ENCODE assay signal across 16 cellular contexts in genomic region chr15:28895146-28895545, GRCh38. TPM values are rescaled to one million over a fixed set of nuclear protein-coding genes. Genes with fewer than 3 reads are reported as not detected.
DNase-seq lines count a peak whose midpoint lies in the region; ATAC-seq and TF ChIP-seq lines count a peak whose summit lies in the region.
"Had no signal": no experiment of that assay in that cellular context is flagged by ENCODE, and none has a peak within 500 bp of the region (broad histone marks: within the 10 kb centered on the region; RNA-seq: fewer than 3 reads in every experiment).

No MANE protein-coding gene starts in this region.

- H3K36me3 Mint-ChIP-seq in natural killer cell treated with Interleukin-12 subunit alpha and Interleukin-12 subunit beta and Interleukin-15 and Interleukin-18, amount 100 ng/mL, for 72 hours = no peaks in the 10 kb centered on the region
- H3K36me3 Mint-ChIP-seq in natural killer cell = no peaks in the 10 kb centered on the region
- H3K36me3 Mint-ChIP-seq in activated T-cell treated with anti-CD3 and anti-CD28 coated beads, Interleukin-2, amount 50 U/mL, for 4 hours (ENCODE audit: insufficient read depth) = no peaks in the 10 kb centered on the region
- H3K36me3 Mint-ChIP-seq in Caco-2 (ENCODE audit: insufficient read depth, unreplicated experiment) = no peaks in the 10 kb centered on the region
- H3K36me3 Mint-ChIP-seq: CD14-positive monocyte, IgD-negative memory B cell had no signal

- H3K27me3 Mint-ChIP-seq in natural killer cell treated with Interleukin-12 subunit alpha and Interleukin-12 subunit beta and Interleukin-15 and Interleukin-18, amount 100 ng/mL, for 72 hours = no peaks in the 10 kb centered on the region
- H3K27me3 Mint-ChIP-seq in natural killer cell (ENCODE audit: low read depth in 2 of 2) = no peaks in the 10 kb centered on the region
- no peaks in the 10 kb centered on the region for H3K27me3 Mint-ChIP-seq in activated T-cell treated with anti-CD3 and anti-CD28 coated beads, Interleukin-2, amount 50 U/mL, for 4 hours (ENCODE audit: low read depth)
- peaks cover 8% of the 10 kb centered on the region for H3K27me3 Mint-ChIP-seq in Caco-2 (ENCODE audit: insufficient read depth, unreplicated experiment)
- H3K27me3 Mint-ChIP-seq: IgD-negative memory B cell had no signal

- peak; percentile 18 for DNase-seq in natural killer cell treated with Interleukin-12 subunit alpha and Interleukin-12 subunit beta and Interleukin-15 and Interleukin-18, amount 100 ng/mL, for 72 hours (ENCODE audit: low spot score)
- no peak for DNase-seq in natural killer cell
- peak in 1 of 10 donors; percentile 40 for DNase-seq in dorsolateral prefrontal cortex
- DNase-seq in posterior vena cava (ENCODE audit: low spot score) = peak; percentile 55
- DNase-seq in NCI-H748 (lab: John Stamatoyannopoulos, UW; ENCODE audit: unreplicated experiment) = no peak
- DNase-seq in activated T-cell treated with anti-CD3 and anti-CD28 coated beads, Interleukin-2, amount 50 U/mL, for 4 hours = no peak
- no peak for DNase-seq in Caco-2
- no peak for DNase-seq in foreskin melanocyte
- DNase-seq: CD8-positive, alpha-beta T cell; DMS53 had no signal

- H3K4me1 Mint-ChIP-seq in natural killer cell treated with Interleukin-12 subunit alpha and Interleukin-12 subunit beta and Interleukin-15 and Interleukin-18, amount 100 ng/mL, for 72 hours (ENCODE audit: low read depth in 2 of 2) = peaks cover 34% of the 10 kb centered on the region in 2 donors
- H3K4me1 Mint-ChIP-seq in natural killer cell (peaks cover 44 to 63% of the 10 kb centered on the region in 2 donors), Caco-2 (ENCODE audit: low read depth, unreplicated experiment) (no peaks in the 10 kb centered on the region)
- H3K4me1 Mint-ChIP-seq in activated T-cell treated with anti-CD3 and anti-CD28 coated beads, Interleukin-2, amount 50 U/mL, for 4 hours (ENCODE audit: low read depth) = peaks cover 56% of the 10 kb centered on the region
- H3K4me1 Mint-ChIP-seq: IgD-negative memory B cell had no signal

- no peaks in the 10 kb centered on the region for H3K36me3 ChIP-seq in Caco-2 (ENCODE audit: control insufficient read depth, insufficient read depth, low read length)

- H3K9me3 Mint-ChIP-seq in natural killer cell treated with Interleukin-12 subunit alpha and Interleukin-12 subunit beta and Interleukin-15 and Interleukin-18, amount 100 ng/mL, for 72 hours = no peaks in the 10 kb centered on the region
- H3K9me3 Mint-ChIP-seq in natural killer cell (no peaks in the 10 kb centered on the region), Caco-2 (ENCODE audit: unreplicated experiment) (no peaks in the 10 kb centered on the region)
- H3K9me3 Mint-ChIP-seq in activated T-cell treated with anti-CD3 and anti-CD28 coated beads, Interleukin-2, amount 50 U/mL, for 4 hours = no peaks in the 10 kb centered on the region
- H3K9me3 Mint-ChIP-seq: CD8-positive, alpha-beta T cell had no signal

- H3K4me3 ChIP-seq in dorsolateral prefrontal cortex (peak overlapping the region in 26 of 59 donors; percentile 1 to 48 (median 26)), Caco-2 (ENCODE audit: low read depth, low read length) (no peak overlapping the region)
- H3K4me3 ChIP-seq: GM12878 had no signal

- BruUV-seq in Caco-2 (replicated peaks; lab: Mats Ljungman, UMichigan) = no TSS peak

- CTCF ChIA-PET in Caco-2 (lab: Charles Lee) = no interaction called here

- H3K9me3 ChIP-seq in Caco-2 = no peaks in the 10 kb centered on the region; the same call in 1 of the 2 replicates

- no peak overlapping the region for H3K4me3 Mint-ChIP-seq in natural killer cell treated with Interleukin-12 subunit alpha and Interleukin-12 subunit beta and Interleukin-15 and Interleukin-18, amount 100 ng/mL, for 72 hours
- H3K4me3 Mint-ChIP-seq in natural killer cell (no peak overlapping the region), Caco-2 (ENCODE audit: unreplicated experiment) (no peak overlapping the region)
- no peak overlapping the region for H3K4me3 Mint-ChIP-seq in activated T-cell treated with anti-CD3 and anti-CD28 coated beads, Interleukin-2, amount 50 U/mL, for 4 hours
- H3K4me3 Mint-ChIP-seq: CD14-positive monocyte had no signal

- H3K4me1 ChIP-seq in Caco-2 = no peaks in the 10 kb centered on the region

- no peaks in the 10 kb centered on the region for H3K27me3 ChIP-seq in dorsolateral prefrontal cortex
- no peaks in the 10 kb centered on the region for H3K27me3 ChIP-seq in Caco-2 (replicated peaks; ENCODE audit: control insufficient read depth, insufficient read depth, low read length)

- ATAC-seq in natural killer cell treated with Interleukin-12 subunit alpha and Interleukin-12 subunit beta and Interleukin-15 and Interleukin-18, amount 100 ng/mL, for 72 hours = no peak
- no peak for ATAC-seq in natural killer cell
- no peak for ATAC-seq in activated T-cell treated with anti-CD3 and anti-CD28 coated beads, Interleukin-2, amount 50 U/mL, for 4 hours
- ATAC-seq: CD8-positive, alpha-beta T cell; GM12878 had no signal

- POLR2A ChIA-PET in Caco-2 (lab: Charles Lee) = no interaction called here

- peak overlapping the region in 53 of 59 donors; percentile 2 to 88 (median 75) for H3K27ac ChIP-seq in dorsolateral prefrontal cortex
- H3K27ac ChIP-seq: 22Rv1 had no signal

- no peak overlapping the region for H3K27ac Mint-ChIP-seq in natural killer cell treated with Interleukin-12 subunit alpha and Interleukin-12 subunit beta and Interleukin-15 and Interleukin-18, amount 100 ng/mL, for 72 hours
- H3K27ac Mint-ChIP-seq in natural killer cell (no peak overlapping the region), Caco-2 (ENCODE audit: unreplicated experiment) (no peak overlapping the region)
- H3K27ac Mint-ChIP-seq: IgD-negative memory B cell had no signal

- TF ChIP-seq CTCF in natural killer cell (IDR thresholded peaks at IDR 0.05) (no peak), dorsolateral prefrontal cortex (IDR thresholded peaks at IDR 0.05 in 54 of 56, conservative IDR thresholded peaks at IDR 0.05 in 2 of 56; ENCODE audit: low read depth in 1 of 56, partially characterized antibody in 56 of 56) (no peak), Caco-2 (IDR thresholded peaks at IDR 0.05; ENCODE audit: insufficient read depth in 1 of 2, low read depth in 1 of 2, low read length in 1 of 2, severe bottlenecking in 1 of 2, unreplicated experiment in 1 of 2) (no peak)

- intact Hi-C loops in natural killer cell (cut with micrococcal nuclease) (no loop called here), dorsolateral prefrontal cortex (cut with DNase I) (loop anchor here in 1 of 2 donors (5.0 kb wide), 1 partner anchor 37 kb away; no protein-coding TSS in a partner anchor), posterior vena cava (cut with DNase I) (no loop called here), Caco-2 (cut with micrococcal nuclease; ENCODE audit: unreplicated experiment) (no loop called here)

RNA-seq across cellular contexts. Expression of gene APBA2, which starts 9.4 kb away (rescaled TPM):
- total RNA-seq in natural killer cell treated with Interleukin-12 subunit alpha and Interleukin-12 subunit beta and Interleukin-15 and Interleukin-18, amount 100 ng/mL, for 72 hours = 10 to 100 TPM in 1 of 2 donors, 1 to 10 TPM in 1; 6.0 to 19.4 TPM
- total RNA-seq in natural killer cell = 100 to 1,000 TPM in 1 of 3 donors, 10 to 100 TPM in 2; 96.4 to 119 (median 97.9) TPM
- 100 to 1,000 TPM in 118 of 120 experiments, 10 to 100 TPM in 2; 90.7 to 210 (median 166) TPM for total RNA-seq in dorsolateral prefrontal cortex
- total RNA-seq in posterior vena cava = 1 to 10 TPM; 2.7 to 4.0 TPM
- 10 to 100 TPM; 11.0 to 14.7 (median 14.5) TPM for total RNA-seq in activated T-cell treated with anti-CD3 and anti-CD28 coated beads, Interleukin-2, amount 50 U/mL, for 4 hours
- total RNA-seq in Caco-2 (2022) = not detected in 2 replicates
- total RNA-seq: HT-29 had no signal

RNA-seq across cellular contexts. Expression of gene GOLGA6L7, which starts 46.7 kb away (rescaled TPM):
- not detected for total RNA-seq in natural killer cell treated with Interleukin-12 subunit alpha and Interleukin-12 subunit beta and Interleukin-15 and Interleukin-18, amount 100 ng/mL, for 72 hours
- total RNA-seq in natural killer cell (not detected), dorsolateral prefrontal cortex (under 1 TPM in 1 of 120 experiments, not detected in 119; 0.45 TPM), posterior vena cava (not detected), Caco-2 (2022) (not detected in 2 replicates)
- not detected for total RNA-seq in activated T-cell treated with anti-CD3 and anti-CD28 coated beads, Interleukin-2, amount 50 U/mL, for 4 hours
- total RNA-seq: A673; CD8-positive, alpha-beta T cell; GM12878; HT-29 had no signal

Comparison
In these comparisons a context has a peak if more than half of its experiments do, and no peak if none do; other contexts are left out.
1. DNase-seq: peak in natural killer cell treated with Interleukin-12 subunit alpha and Interleukin-12 subunit beta and Interleukin-15 and Interleukin-18, amount 100 ng/mL, for 72 hours (single experiment) and posterior vena cava (single experiment); none in natural killer cell (single experiment), NCI-H748 (single experiment), activated T-cell treated with anti-CD3 and anti-CD28 coated beads, Interleukin-2, amount 50 U/mL, for 4 hours (single experiment), Caco-2 (0 of 2) and foreskin melanocyte (single experiment).
2. RNA of gene APBA2, which starts 9.4 kb away (total RNA-seq): 90.7 to 210 TPM in dorsolateral prefrontal cortex and 96.4 to 119 TPM in natural killer cell; 6.0 to 19.4 TPM in natural killer cell treated with Interleukin-12 subunit alpha and Interleukin-12 subunit beta and Interleukin-15 and Interleukin-18, amount 100 ng/mL, for 72 hours, 11.0 to 14.7 TPM in activated T-cell treated with anti-CD3 and anti-CD28 coated beads, Interleukin-2, amount 50 U/mL, for 4 hours, 2.7 to 4.0 TPM in posterior vena cava and not detected in Caco-2; every median in the first group is over 4 times any median in the second.